Comparison of ENCODE assay signal across 29 cellular contexts in genomic region chr14:68040633-68041369, GRCh38.
DNase-seq lines count a peak whose midpoint lies in the region; ATAC-seq, FAIRE-seq and TF ChIP-seq lines count a peak whose summit lies in the region.
"Had no signal": no experiment of that assay in that cellular context is flagged by ENCODE, and none has a peak within 500 bp of the region (broad histone marks: within the 10 kb centered on the region; RNA-seq: fewer than 3 reads in every experiment).

No MANE protein-coding gene starts in this region.

- WGBS in esophagus squamous epithelium, 2 donors, result 78 to 88% methylated on average over 5 to 6 of the region's 6 CpGs
- 84 to 93% methylated on average over 2 to 6 of the region's 6 CpGs for WGBS in transverse colon (ENCODE audit: low coverage in 1 of 2), 2 donors

- H3K4me3 ChIP-seq in esophagus squamous epithelium, result no peak overlapping the region
- H3K4me3 ChIP-seq in transverse colon, result no peak overlapping the region
- no peak overlapping the region for H3K4me3 ChIP-seq in PC-9
- H3K4me3 ChIP-seq in left lung, result no peak overlapping the region
- H3K4me3 ChIP-seq: heart left ventricle, K562, left ventricle myocardium inferior, right atrium auricular region, SJSA1, spleen had no signal

- H3K27me3 Mint-ChIP-seq in nephron progenitor cell (ENCODE audit: low read depth, poor library complexity), result no peaks in the 10 kb centered on the region
- H3K27me3 Mint-ChIP-seq: activated naive CD4-positive, alpha-beta T cell treated with anti-CD3 and anti-CD28 coated beads, Interleukin-2, amount 10 ng/mL, durations not matched to agents 7 days and 5 days; B cell; naive B cell had no signal

- H4K20me1 ChIP-seq in PC-9 (ENCODE audit: insufficient read depth), result no peaks in the 10 kb centered on the region

- H3K4me1 Mint-ChIP-seq in nephron progenitor cell, result peaks cover 64% of the 10 kb centered on the region
- H3K4me1 Mint-ChIP-seq: activated naive CD4-positive, alpha-beta T cell treated with anti-CD3 and anti-CD28 coated beads, Interleukin-2, amount 10 ng/mL, durations not matched to agents 7 days and 5 days had no signal

- no peak for ATAC-seq in left lung
- ATAC-seq: activated CD4-positive, CD25-positive, alpha-beta regulatory T cell treated with anti-CD3 and anti-CD28 coated beads, Interleukin-2, amount 50 U/mL, for 24 hours; heart left ventricle; K562 had no signal

- DNase-seq in HTR-8/SVneo (ENCODE audit: insufficient read length, low spot score) (no peak), esophagus squamous epithelium (lab: John Stamatoyannopoulos, UW) (no peak), nephron progenitor cell (no peak), transverse colon (no peak), SW 1271 (lab: John Stamatoyannopoulos, UW) (no peak), PC-9 (no peak), left lung (no peak)
- DNase-seq in effector CD8-positive, alpha-beta T cell (lab: John Stamatoyannopoulos, UW), result no peak
- DNase-seq: activated CD4-positive, alpha-beta T cell treated with anti-CD3 and anti-CD28 coated beads, Interleukin-2, amount 50 U/mL, for 48 hours; activated CD8-positive, alpha-beta memory T cell treated with anti-CD3 and anti-CD28 coated beads, Interleukin-2, amount 50 U/mL, for 4 hours; activated naive CD4-positive, alpha-beta T cell treated with anti-CD3 and anti-CD28 coated beads, Interleukin-2, amount 10 ng/mL, durations not matched to agents 7 days and 5 days; DMS53; GOT3; heart left ventricle; left ventricle myocardium inferior; mesendoderm; naive B cell; NCI-H2029 treated with DMSO at 0.1 percent for 48 hours; NCI-H345; RPMI8226; spleen; T-helper 1 cell had no signal

- H3K9me3 ChIP-seq in esophagus squamous epithelium (no peaks in the 10 kb centered on the region), transverse colon (no peaks in the 10 kb centered on the region), PC-9 (ENCODE audit: insufficient read depth, low read depth) (no peaks in the 10 kb centered on the region), left lung (no peaks in the 10 kb centered on the region)
- H3K9me3 ChIP-seq: heart left ventricle, left ventricle myocardium inferior, right atrium auricular region, SJSA1, spleen had no signal

- in situ Hi-C loops in transverse colon (cut with MboI; ENCODE audit: low pct_ligation_motif_present in 1 of 4, low pct_unique_long_range_greater_than_20kb in 1 of 4, low sequenced_read_pairs in 3 of 4), result no loop called here

- CTCF ChIA-PET in PC-9 (lab: Charles Lee), result no interaction called here

- H3K36me3 ChIP-seq in esophagus squamous epithelium (no peaks in the 10 kb centered on the region), transverse colon (no peaks in the 10 kb centered on the region), PC-9 (ENCODE audit: low read depth) (0 out of 2 replicates have a peak, but pooled peaks cover 3% of the 10 kb centered on the region), left lung (no peaks in the 10 kb centered on the region)
- H3K36me3 ChIP-seq: heart left ventricle, left ventricle myocardium inferior, right atrium auricular region, SJSA1, spleen had no signal

- H3F3A ChIP-seq in PC-9 (ENCODE audit: insufficient read depth, low read depth), result no peaks in the 10 kb centered on the region

- TF ChIP-seq POLR2A in esophagus squamous epithelium (IDR thresholded peaks at IDR 0.05) (no peak), transverse colon (IDR thresholded peaks at IDR 0.05) (no peak)

- intact Hi-C loops in esophagus squamous epithelium (cut with DNase I), result no loop called here
- intact Hi-C loops in transverse colon (cut with DNase I; ENCODE audit: low total_unique reads), result no loop called here
- intact Hi-C loops in PC-9 (cut with micrococcal nuclease; ENCODE audit: unreplicated experiment), result no loop called here
- intact Hi-C loops in left lung (cut with DNase I), result no loop called here

- no peak for TF ChIP-seq EP300 in transverse colon (IDR thresholded peaks at IDR 0.05; ENCODE audit: low read depth)

- peaks cover 4% of the 10 kb centered on the region for H3K36me3 Mint-ChIP-seq in nephron progenitor cell (ENCODE audit: low read depth)
- H3K36me3 Mint-ChIP-seq: activated naive CD4-positive, alpha-beta T cell treated with anti-CD3 and anti-CD28 coated beads, Interleukin-2, amount 10 ng/mL, durations not matched to agents 7 days and 5 days had no signal

- no peak overlapping the region for H3K4me2 ChIP-seq in PC-9

- H3K4me1 ChIP-seq in esophagus squamous epithelium (peaks cover 5 to 69% (median 34%) of the 10 kb centered on the region in 3 donors), transverse colon (peaks cover 3 to 47% (median 14%) of the 10 kb centered on the region in 4 donors), PC-9 (replicated peaks; ENCODE audit: insufficient read depth) (no peaks in the 10 kb centered on the region), left lung (peaks cover 0 to 6% of the 10 kb centered on the region in 2 donors)
- H3K4me1 ChIP-seq: right atrium auricular region, spleen had no signal

- H3K79me2 ChIP-seq in PC-9 (ENCODE audit: low read depth), result no peaks in the 10 kb centered on the region

- H3K4me3 Mint-ChIP-seq in nephron progenitor cell, result no peak overlapping the region
- H3K4me3 Mint-ChIP-seq: activated naive CD4-positive, alpha-beta T cell treated with anti-CD3 and anti-CD28 coated beads, Interleukin-2, amount 10 ng/mL, durations not matched to agents 7 days and 5 days; B cell; naive B cell had no signal

- no peaks in the 10 kb centered on the region for H3K9me2 ChIP-seq in PC-9 (ENCODE audit: insufficient read depth)

- no peak overlapping the region for H2AFZ ChIP-seq in PC-9

- H3K27me3 ChIP-seq in esophagus squamous epithelium (no peaks in the 10 kb centered on the region), transverse colon (no peaks in the 10 kb centered on the region), PC-9 (ENCODE audit: insufficient read depth, low read depth) (no peaks in the 10 kb centered on the region), left lung (no peaks in the 10 kb centered on the region)
- H3K27me3 ChIP-seq: heart left ventricle, right atrium auricular region, SJSA1, spleen had no signal

- H3K27ac ChIP-seq in esophagus squamous epithelium (peak overlapping the region; percentile 2 to 84 (median 74)), transverse colon (peak overlapping the region; percentile 60 to 86 (median 71)), PC-9 (no peak overlapping the region), left lung (no peak overlapping the region)
- H3K27ac ChIP-seq: epithelial cell of prostate, left ventricle myocardium inferior, right atrium auricular region, spleen had no signal

- H3K9me3 Mint-ChIP-seq in nephron progenitor cell, result no peaks in the 10 kb centered on the region
- H3K9me3 Mint-ChIP-seq: activated naive CD4-positive, alpha-beta T cell treated with anti-CD3 and anti-CD28 coated beads, Interleukin-2, amount 10 ng/mL, durations not matched to agents 7 days and 5 days; naive B cell had no signal

- no TSS peak for BruUV-seq in PC-9 (replicated peaks; lab: Mats Ljungman, UMichigan)

- FAIRE-seq in HTR-8/SVneo (lab: Jason Lieb, UNC), result peak; percentile 96
- FAIRE-seq: islet of Langerhans, K562 had no signal

- TF ChIP-seq CTCF in esophagus squamous epithelium (IDR thresholded peaks at IDR 0.05) (no peak), nephron progenitor cell (IDR thresholded peaks at IDR 0.05) (no peak), transverse colon (IDR thresholded peaks at IDR 0.05) (no peak), PC-9 (conservative IDR thresholded peaks at IDR 0.05) (no peak), left lung (IDR thresholded peaks at IDR 0.05) (no peak)

- POLR2A ChIA-PET in PC-9 (lab: Charles Lee; ENCODE audit: unreplicated experiment), result interaction anchor here (0.7 kb wide), 1 partner anchor 480 kb away, joined by 5 read pairs; no protein-coding TSS in a partner anchor

- peak overlapping the region; percentile 94 for H3K27ac Mint-ChIP-seq in nephron progenitor cell
- H3K27ac Mint-ChIP-seq: activated naive CD4-positive, alpha-beta T cell treated with anti-CD3 and anti-CD28 coated beads, Interleukin-2, amount 10 ng/mL, durations not matched to agents 7 days and 5 days; B cell had no signal

Comparison
In these comparisons a context has a peak if more than half of its experiments do, and no peak if none do; other contexts are left out.
1. H3K27ac ChIP-seq: peak in esophagus squamous epithelium (4 of 4) and transverse colon (4 of 4); none in PC-9 (single experiment) and left lung (0 of 2).